1 cellular context compared by ENCODE assay signal in the genomic region with DNA sequence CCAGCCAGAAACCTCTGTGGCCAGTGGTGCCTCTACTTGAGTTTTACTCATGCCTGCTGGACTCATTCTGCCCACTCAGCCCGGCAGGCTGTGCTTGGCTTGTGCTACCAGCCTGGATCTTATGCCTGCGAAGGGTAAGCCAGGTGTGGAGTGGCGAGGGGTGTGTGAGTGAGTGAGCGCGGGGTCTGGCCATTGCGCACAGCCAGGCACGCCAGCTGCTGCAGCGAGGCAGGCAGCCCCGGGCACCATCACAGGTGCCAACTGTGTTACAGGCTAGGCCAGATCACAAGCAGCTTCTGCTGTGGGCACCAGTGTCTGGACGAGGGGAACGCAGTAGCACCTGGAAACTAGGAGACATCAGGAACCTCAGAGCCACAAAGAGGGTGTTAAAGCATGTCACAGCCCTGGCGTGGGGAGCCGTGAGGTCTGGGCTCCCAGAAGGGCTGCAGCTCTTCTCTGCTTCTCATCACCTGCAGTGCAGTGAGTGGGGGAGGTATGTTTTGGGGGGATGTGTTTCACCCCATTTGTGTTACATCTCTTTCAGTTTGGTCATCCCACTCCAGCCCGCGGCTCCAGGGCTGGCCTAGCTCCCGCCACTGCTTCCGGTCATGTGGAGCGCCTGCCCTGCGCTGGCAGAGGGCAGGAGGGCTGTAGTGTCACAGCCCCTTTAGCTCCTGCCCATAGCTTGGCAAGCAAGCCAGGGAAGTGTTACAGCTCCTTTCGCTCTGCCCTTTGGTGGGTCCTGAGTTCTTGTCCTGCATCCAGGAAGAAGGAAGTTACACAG.
TF ChIP-seq lines count a peak whose summit lies in the region.

No MANE protein-coding gene starts in this region.

TF ChIP-seq in SK-N-SH treated with all-trans-retinoic acid at 6 μM for 48 hours, 23 proteins besides CTCF, POLR2A, EP300 and RAD21 (continued from another document):
- TF ChIP-seq, protein P1, sequence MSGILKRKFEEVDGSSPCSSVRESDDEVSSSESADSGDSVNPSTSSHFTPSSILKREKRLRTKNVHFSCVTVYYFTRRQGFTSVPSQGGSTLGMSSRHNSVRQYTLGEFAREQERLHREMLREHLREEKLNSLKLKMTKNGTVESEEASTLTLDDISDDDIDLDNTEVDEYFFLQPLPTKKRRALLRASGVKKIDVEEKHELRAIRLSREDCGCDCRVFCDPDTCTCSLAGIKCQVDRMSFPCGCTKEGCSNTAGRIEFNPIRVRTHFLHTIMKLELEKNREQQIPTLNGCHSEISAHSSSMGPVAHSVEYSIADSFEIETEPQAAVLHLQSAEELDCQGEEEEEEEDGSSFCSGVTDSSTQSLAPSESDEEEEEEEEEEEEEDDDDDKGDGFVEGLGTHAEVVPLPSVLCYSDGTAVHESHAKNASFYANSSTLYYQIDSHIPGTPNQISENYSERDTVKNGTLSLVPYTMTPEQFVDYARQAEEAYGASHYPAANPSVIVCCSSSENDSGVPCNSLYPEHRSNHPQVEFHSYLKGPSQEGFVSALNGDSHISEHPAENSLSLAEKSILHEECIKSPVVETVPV (CRISPR knock-in tag; IDR thresholded peaks at IDR 0.05) = no peak
- TF ChIP-seq ZNF565 (CRISPR knock-in tag; conservative IDR thresholded peaks at IDR 0.05; ENCODE audit: low read depth) (no peak), ZNF70 (CRISPR knock-in tag; IDR thresholded peaks at IDR 0.05) (no peak), ARNTL (CRISPR knock-in tag; IDR thresholded peaks at IDR 0.05; ENCODE audit: borderline replicate concordance, low read depth) (no peak), ZFP30 (CRISPR knock-in tag; IDR thresholded peaks at IDR 0.05) (no peak), ISL1 (CRISPR knock-in tag; IDR thresholded peaks at IDR 0.05) (no peak), OSR1 (CRISPR knock-in tag; IDR thresholded peaks at IDR 0.05) (no peak), GLIS3 (CRISPR knock-in tag; IDR thresholded peaks at IDR 0.05) (no peak), TCF4 (CRISPR knock-in tag; IDR thresholded peaks at IDR 0.05; ENCODE audit: borderline replicate concordance) (no peak), PPARA (CRISPR knock-in tag; IDR thresholded peaks at IDR 0.05; ENCODE audit: borderline replicate concordance) (no peak), CSDC2 (CRISPR knock-in tag; IDR thresholded peaks at IDR 0.05) (no peak), BACH2 (CRISPR knock-in tag; IDR thresholded peaks at IDR 0.05; ENCODE audit: borderline replicate concordance) (no peak)
- TF ChIP-seq, protein P2, sequence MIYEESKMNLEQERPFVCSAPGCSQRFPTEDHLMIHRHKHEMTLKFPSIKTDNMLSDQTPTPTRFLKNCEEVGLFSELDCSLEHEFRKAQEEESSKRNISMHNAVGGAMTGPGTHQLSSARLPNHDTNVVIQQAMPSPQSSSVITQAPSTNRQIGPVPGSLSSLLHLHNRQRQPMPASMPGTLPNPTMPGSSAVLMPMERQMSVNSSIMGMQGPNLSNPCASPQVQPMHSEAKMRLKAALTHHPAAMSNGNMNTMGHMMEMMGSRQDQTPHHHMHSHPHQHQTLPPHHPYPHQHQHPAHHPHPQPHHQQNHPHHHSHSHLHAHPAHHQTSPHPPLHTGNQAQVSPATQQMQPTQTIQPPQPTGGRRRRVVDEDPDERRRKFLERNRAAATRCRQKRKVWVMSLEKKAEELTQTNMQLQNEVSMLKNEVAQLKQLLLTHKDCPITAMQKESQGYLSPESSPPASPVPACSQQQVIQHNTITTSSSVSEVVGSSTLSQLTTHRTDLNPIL (CRISPR knock-in tag; IDR thresholded peaks at IDR 0.05; ENCODE audit: low read depth) = no peak
- TF ChIP-seq, protein P3, sequence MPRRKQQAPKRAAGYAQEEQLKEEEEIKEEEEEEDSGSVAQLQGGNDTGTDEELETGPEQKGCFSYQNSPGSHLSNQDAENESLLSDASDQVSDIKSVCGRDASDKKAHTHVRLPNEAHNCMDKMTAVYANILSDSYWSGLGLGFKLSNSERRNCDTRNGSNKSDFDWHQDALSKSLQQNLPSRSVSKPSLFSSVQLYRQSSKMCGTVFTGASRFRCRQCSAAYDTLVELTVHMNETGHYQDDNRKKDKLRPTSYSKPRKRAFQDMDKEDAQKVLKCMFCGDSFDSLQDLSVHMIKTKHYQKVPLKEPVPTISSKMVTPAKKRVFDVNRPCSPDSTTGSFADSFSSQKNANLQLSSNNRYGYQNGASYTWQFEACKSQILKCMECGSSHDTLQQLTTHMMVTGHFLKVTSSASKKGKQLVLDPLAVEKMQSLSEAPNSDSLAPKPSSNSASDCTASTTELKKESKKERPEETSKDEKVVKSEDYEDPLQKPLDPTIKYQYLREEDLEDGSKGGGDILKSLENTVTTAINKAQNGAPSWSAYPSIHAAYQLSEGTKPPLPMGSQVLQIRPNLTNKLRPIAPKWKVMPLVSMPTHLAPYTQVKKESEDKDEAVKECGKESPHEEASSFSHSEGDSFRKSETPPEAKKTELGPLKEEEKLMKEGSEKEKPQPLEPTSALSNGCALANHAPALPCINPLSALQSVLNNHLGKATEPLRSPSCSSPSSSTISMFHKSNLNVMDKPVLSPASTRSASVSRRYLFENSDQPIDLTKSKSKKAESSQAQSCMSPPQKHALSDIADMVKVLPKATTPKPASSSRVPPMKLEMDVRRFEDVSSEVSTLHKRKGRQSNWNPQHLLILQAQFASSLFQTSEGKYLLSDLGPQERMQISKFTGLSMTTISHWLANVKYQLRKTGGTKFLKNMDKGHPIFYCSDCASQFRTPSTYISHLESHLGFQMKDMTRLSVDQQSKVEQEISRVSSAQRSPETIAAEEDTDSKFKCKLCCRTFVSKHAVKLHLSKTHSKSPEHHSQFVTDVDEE (CRISPR knock-in tag; IDR thresholded peaks at IDR 0.05) = no peak
